Comparison of ENCODE assay signal across 1 cellular context in genomic region chr10:80453715-80454525, GRCh38.
TF ChIP-seq lines count a peak whose summit lies in the region.

A gene with protein sequence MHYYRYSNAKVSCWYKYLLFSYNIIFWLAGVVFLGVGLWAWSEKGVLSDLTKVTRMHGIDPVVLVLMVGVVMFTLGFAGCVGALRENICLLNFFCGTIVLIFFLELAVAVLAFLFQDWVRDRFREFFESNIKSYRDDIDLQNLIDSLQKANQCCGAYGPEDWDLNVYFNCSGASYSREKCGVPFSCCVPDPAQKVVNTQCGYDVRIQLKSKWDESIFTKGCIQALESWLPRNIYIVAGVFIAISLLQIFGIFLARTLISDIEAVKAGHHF (plus strand): TSS chr10:80454310. CDS start chr10:80489234, 34,924 bp downstream.

TF ChIP-seq in HEK293, 187 proteins besides CTCF, POLR2A, EP300 and RAD21 (continued from another document and continues in another):
- TF ChIP-seq, protein P1, sequence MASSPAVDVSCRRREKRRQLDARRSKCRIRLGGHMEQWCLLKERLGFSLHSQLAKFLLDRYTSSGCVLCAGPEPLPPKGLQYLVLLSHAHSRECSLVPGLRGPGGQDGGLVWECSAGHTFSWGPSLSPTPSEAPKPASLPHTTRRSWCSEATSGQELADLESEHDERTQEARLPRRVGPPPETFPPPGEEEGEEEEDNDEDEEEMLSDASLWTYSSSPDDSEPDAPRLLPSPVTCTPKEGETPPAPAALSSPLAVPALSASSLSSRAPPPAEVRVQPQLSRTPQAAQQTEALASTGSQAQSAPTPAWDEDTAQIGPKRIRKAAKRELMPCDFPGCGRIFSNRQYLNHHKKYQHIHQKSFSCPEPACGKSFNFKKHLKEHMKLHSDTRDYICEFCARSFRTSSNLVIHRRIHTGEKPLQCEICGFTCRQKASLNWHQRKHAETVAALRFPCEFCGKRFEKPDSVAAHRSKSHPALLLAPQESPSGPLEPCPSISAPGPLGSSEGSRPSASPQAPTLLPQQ (tag by site-specific recombination; IDR thresholded peaks at IDR 0.05) = no peak
- TF ChIP-seq TCF7L2 (IDR thresholded peaks at IDR 0.05; ENCODE audit: borderline replicate concordance, low read depth, low read length) (no peak), ZNF366 (tag by site-specific recombination; conservative IDR thresholded peaks at IDR 0.05) (no peak), ZNF433 (tag by site-specific recombination; IDR thresholded peaks at IDR 0.05; ENCODE audit: low read depth) (0 out of 2 replicates have a peak, but pooled peaks have one; percentile 3), ZNF404 (tag by site-specific recombination; IDR thresholded peaks at IDR 0.05) (no peak), ZNF76 (tag by site-specific recombination; IDR thresholded peaks at IDR 0.05; ENCODE audit: borderline replicate concordance, low read depth) (no peak), ZBTB48 (tag by site-specific recombination; IDR thresholded peaks at IDR 0.05) (no peak), ZNF239 (tag by site-specific recombination; IDR thresholded peaks at IDR 0.05) (no peak), ZNF571 (tag by site-specific recombination; IDR thresholded peaks at IDR 0.05) (no peak), ZSCAN30 (tag by site-specific recombination; IDR thresholded peaks at IDR 0.05) (peak; percentile 54; the same call in 1 of the 2 replicates), ZNF23 (tag by site-specific recombination; IDR thresholded peaks at IDR 0.05; ENCODE audit: borderline replicate concordance) (no peak), ZNF155 (tag by site-specific recombination; IDR thresholded peaks at IDR 0.05) (no peak), ZNF610 (tag by site-specific recombination; IDR thresholded peaks at IDR 0.05; ENCODE audit: borderline replicate concordance) (peak; percentile 65; the same call in 1 of the 2 replicates), ZNF561 (tag by site-specific recombination; IDR thresholded peaks at IDR 0.05; ENCODE audit: borderline replicate concordance) (peak; percentile 19; the same call in 1 of the 2 replicates), PRDM10 (tag by site-specific recombination; IDR thresholded peaks at IDR 0.05) (no peak), ZNF837 (tag by site-specific recombination; IDR thresholded peaks at IDR 0.05) (no peak), ZBTB8A (tag by site-specific recombination; IDR thresholded peaks at IDR 0.05) (peak; percentile 77), YY2 (tag by site-specific recombination; IDR thresholded peaks at IDR 0.05) (no peak), ZNF211 (tag by site-specific recombination; IDR thresholded peaks at IDR 0.05; ENCODE audit: low read depth) (no peak), ZNF157 (tag by site-specific recombination; IDR thresholded peaks at IDR 0.05) (no peak), ZFP41 (tag by site-specific recombination; IDR thresholded peaks at IDR 0.05; ENCODE audit: borderline replicate concordance) (no peak), ZNF37A (tag by site-specific recombination; IDR thresholded peaks at IDR 0.05) (no peak), ZNF560 (tag by site-specific recombination; IDR thresholded peaks at IDR 0.05; ENCODE audit: borderline replicate concordance) (no peak), ZFP3 (tag by site-specific recombination; IDR thresholded peaks at IDR 0.05; ENCODE audit: low read depth) (no peak), ZNF544 (tag by site-specific recombination; IDR thresholded peaks at IDR 0.05) (no peak), OSR2 (tag by site-specific recombination; IDR thresholded peaks at IDR 0.05) (no peak), ZNF488 (tag by site-specific recombination; IDR thresholded peaks at IDR 0.05) (no peak), ZSCAN23 (tag by site-specific recombination; IDR thresholded peaks at IDR 0.05) (no peak), ZNF555 (tag by site-specific recombination; conservative IDR thresholded peaks at IDR 0.05) (no peak), ZNF558 (tag by site-specific recombination; IDR thresholded peaks at IDR 0.05) (no peak), ZNF701 (tag by site-specific recombination; IDR thresholded peaks at IDR 0.05) (no peak), KLF16 (tag by site-specific recombination; IDR thresholded peaks at IDR 0.05) (no peak), ZNF350 (tag by site-specific recombination; IDR thresholded peaks at IDR 0.05) (no peak), MZF1 (tag by site-specific recombination; IDR thresholded peaks at IDR 0.05; ENCODE audit: borderline replicate concordance) (no peak), ZNF785 (tag by site-specific recombination; IDR thresholded peaks at IDR 0.05) (no peak), ZNF112 (tag by site-specific recombination; IDR thresholded peaks at IDR 0.05) (no peak), ZNF19 (tag by site-specific recombination; IDR thresholded peaks at IDR 0.05; ENCODE audit: low read depth) (no peak), ZNF548 (tag by site-specific recombination; IDR thresholded peaks at IDR 0.05) (no peak), ZNF629 (tag by site-specific recombination; IDR thresholded peaks at IDR 0.05) (no peak), ZNF501 (tag by site-specific recombination; IDR thresholded peaks at IDR 0.05) (no peak), INSM2 (tag by site-specific recombination; IDR thresholded peaks at IDR 0.05) (no peak), HOXA7 (CRISPR knock-in tag; IDR thresholded peaks at IDR 0.05; ENCODE audit: borderline replicate concordance) (no peak), KLF8 (tag by site-specific recombination; IDR thresholded peaks at IDR 0.05) (no peak), MYNN (tag by site-specific recombination; IDR thresholded peaks at IDR 0.05; ENCODE audit: borderline replicate concordance) (no peak), ZNF394 (tag by site-specific recombination; IDR thresholded peaks at IDR 0.05; ENCODE audit: borderline replicate concordance) (no peak), ZNF324 (tag by site-specific recombination; IDR thresholded peaks at IDR 0.05) (no peak), ZNF148 (tag by site-specific recombination; IDR thresholded peaks at IDR 0.05; ENCODE audit: borderline replicate concordance) (no peak)
- TF ChIP-seq, protein P2, sequence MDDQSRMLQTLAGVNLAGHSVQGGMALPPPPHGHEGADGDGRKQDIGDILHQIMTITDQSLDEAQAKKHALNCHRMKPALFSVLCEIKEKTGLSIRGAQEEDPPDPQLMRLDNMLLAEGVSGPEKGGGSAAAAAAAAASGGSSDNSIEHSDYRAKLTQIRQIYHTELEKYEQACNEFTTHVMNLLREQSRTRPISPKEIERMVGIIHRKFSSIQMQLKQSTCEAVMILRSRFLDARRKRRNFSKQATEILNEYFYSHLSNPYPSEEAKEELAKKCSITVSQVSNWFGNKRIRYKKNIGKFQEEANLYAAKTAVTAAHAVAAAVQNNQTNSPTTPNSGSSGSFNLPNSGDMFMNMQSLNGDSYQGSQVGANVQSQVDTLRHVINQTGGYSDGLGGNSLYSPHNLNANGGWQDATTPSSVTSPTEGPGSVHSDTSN (CRISPR knock-in tag; IDR thresholded peaks at IDR 0.05) = no peak
- TF ChIP-seq, protein P3, sequence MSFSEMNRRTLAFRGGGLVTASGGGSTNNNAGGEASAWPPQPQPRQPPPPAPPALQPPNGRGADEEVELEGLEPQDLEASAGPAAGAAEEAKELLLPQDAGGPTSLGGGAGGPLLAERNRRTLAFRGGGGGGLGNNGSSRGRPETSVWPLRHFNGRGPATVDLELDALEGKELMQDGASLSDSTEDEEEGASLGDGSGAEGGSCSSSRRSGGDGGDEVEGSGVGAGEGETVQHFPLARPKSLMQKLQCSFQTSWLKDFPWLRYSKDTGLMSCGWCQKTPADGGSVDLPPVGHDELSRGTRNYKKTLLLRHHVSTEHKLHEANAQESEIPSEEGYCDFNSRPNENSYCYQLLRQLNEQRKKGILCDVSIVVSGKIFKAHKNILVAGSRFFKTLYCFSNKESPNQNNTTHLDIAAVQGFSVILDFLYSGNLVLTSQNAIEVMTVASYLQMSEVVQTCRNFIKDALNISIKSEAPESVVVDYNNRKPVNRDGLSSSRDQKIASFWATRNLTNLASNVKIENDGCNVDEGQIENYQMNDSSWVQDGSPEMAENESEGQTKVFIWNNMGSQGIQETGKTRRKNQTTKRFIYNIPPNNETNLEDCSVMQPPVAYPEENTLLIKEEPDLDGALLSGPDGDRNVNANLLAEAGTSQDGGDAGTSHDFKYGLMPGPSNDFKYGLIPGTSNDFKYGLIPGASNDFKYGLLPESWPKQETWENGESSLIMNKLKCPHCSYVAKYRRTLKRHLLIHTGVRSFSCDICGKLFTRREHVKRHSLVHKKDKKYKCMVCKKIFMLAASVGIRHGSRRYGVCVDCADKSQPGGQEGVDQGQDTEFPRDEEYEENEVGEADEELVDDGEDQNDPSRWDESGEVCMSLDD (tag by site-specific recombination; IDR thresholded peaks at IDR 0.05) = no peak
- TF ChIP-seq, protein P4, sequence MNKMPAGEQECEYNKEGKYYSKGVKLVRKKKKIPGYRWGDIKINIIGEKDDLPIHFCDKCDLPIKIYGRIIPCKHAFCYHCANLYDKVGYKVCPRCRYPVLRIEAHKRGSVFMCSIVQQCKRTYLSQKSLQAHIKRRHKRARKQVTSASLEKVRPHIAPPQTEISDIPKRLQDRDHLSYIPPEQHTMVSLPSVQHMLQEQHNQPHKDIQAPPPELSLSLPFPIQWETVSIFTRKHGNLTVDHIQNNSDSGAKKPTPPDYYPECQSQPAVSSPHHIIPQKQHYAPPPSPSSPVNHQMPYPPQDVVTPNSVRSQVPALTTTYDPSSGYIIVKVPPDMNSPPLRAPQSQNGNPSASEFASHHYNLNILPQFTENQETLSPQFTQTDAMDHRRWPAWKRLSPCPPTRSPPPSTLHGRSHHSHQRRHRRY (tag by site-specific recombination; IDR thresholded peaks at IDR 0.05) = no peak
- TF ChIP-seq, protein P5, sequence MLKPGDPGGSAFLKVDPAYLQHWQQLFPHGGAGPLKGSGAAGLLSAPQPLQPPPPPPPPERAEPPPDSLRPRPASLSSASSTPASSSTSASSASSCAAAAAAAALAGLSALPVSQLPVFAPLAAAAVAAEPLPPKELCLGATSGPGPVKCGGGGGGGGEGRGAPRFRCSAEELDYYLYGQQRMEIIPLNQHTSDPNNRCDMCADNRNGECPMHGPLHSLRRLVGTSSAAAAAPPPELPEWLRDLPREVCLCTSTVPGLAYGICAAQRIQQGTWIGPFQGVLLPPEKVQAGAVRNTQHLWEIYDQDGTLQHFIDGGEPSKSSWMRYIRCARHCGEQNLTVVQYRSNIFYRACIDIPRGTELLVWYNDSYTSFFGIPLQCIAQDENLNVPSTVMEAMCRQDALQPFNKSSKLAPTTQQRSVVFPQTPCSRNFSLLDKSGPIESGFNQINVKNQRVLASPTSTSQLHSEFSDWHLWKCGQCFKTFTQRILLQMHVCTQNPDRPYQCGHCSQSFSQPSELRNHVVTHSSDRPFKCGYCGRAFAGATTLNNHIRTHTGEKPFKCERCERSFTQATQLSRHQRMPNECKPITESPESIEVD (tag by site-specific recombination; IDR thresholded peaks at IDR 0.05) = no peak
